ENCODE assay signal across 10 cellular contexts in genomic region chr17:81032641-81033422, GRCh38. TPM values are rescaled to one million over a fixed set of nuclear protein-coding genes. Genes with fewer than 3 reads are reported as not detected.
DNase-seq lines count a peak whose midpoint lies in the region; ATAC-seq and TF ChIP-seq lines count a peak whose summit lies in the region.
"Had no signal": no experiment of that assay in that cellular context is flagged by ENCODE, and none has a peak within 500 bp of the region (broad histone marks: within the 10 kb centered on the region; RNA-seq: fewer than 3 reads in every experiment).

No MANE protein-coding gene starts in this region.

- CTCF ChIA-PET in PC-3 (lab: Charles Lee): no interaction called here

- no peaks in the 10 kb centered on the region for H3F3A ChIP-seq in PC-3 (ENCODE audit: low read length, unreplicated experiment)

- POLR2A ChIA-PET in PC-3 (lab: Charles Lee; ENCODE audit: unreplicated experiment): no interaction called here

- H3K9ac ChIP-seq in PC-3 (ENCODE audit: low read length): no peak overlapping the region

- no peaks in the 10 kb centered on the region for H3K27me3 Mint-ChIP-seq in activated naive CD4-positive, alpha-beta T cell treated with anti-CD3 and anti-CD28 coated beads, Interleukin-2, amount 50 U/mL, for 24 hours

- no peak overlapping the region for H3K27ac Mint-ChIP-seq in activated naive CD4-positive, alpha-beta T cell treated with anti-CD3 and anti-CD28 coated beads, Interleukin-2, amount 50 U/mL, for 24 hours
- H3K27ac Mint-ChIP-seq in stimulated activated effector memory CD8-positive, alpha-beta T cell treated with anti-CD3 and anti-CD28 coated beads, Interleukin-12 subunit alpha, Interleukin-12 subunit beta, amount 100 ng/mL, for 72 hours: no peak overlapping the region

- H3K9me2 ChIP-seq in PC-3 (replicated peaks; ENCODE audit: low read length) (no peaks in the 10 kb centered on the region), hepatocyte (replicated peaks; ENCODE audit: insufficient read depth) (no peaks in the 10 kb centered on the region)

- H3K36me3 ChIP-seq in PC-3 (ENCODE audit: low read depth, low read length): no peaks in the 10 kb centered on the region
- no peaks in the 10 kb centered on the region for H3K36me3 ChIP-seq in hepatocyte (replicated peaks; ENCODE audit: insufficient read depth, low read depth)
- H3K36me3 ChIP-seq: SJCRH30 had no signal

- H2AFZ ChIP-seq in PC-3 (ENCODE audit: low read length): no peak overlapping the region
- no peak overlapping the region for H2AFZ ChIP-seq in hepatocyte

- intact Hi-C loops in PC-3 (cut with micrococcal nuclease): no loop called here

- ATAC-seq in PC-3: no peak
- ATAC-seq in stimulated activated effector memory CD8-positive, alpha-beta T cell treated with anti-CD3 and anti-CD28 coated beads, Interleukin-12 subunit alpha, Interleukin-12 subunit beta, amount 100 ng/mL, for 72 hours: no peak
- no peak for ATAC-seq in GM18867 (IDR thresholded peaks at IDR 0.05; ENCODE audit: unreplicated experiment)
- ATAC-seq: left lobe of liver had no signal

- TF ChIP-seq CTCF in PC-3 (conservative IDR thresholded peaks at IDR 0.05; ENCODE audit: low read depth, low read length): no peak
- TF ChIP-seq CTCF in hepatocyte (IDR thresholded peaks at IDR 0.05; ENCODE audit: poor library complexity): no peak

- peaks cover 2% of the 10 kb centered on the region for H3K36me3 Mint-ChIP-seq in activated naive CD4-positive, alpha-beta T cell treated with anti-CD3 and anti-CD28 coated beads, Interleukin-2, amount 50 U/mL, for 24 hours
- peaks cover 6% of the 10 kb centered on the region for H3K36me3 Mint-ChIP-seq in stimulated activated effector memory CD8-positive, alpha-beta T cell treated with anti-CD3 and anti-CD28 coated beads, Interleukin-12 subunit alpha, Interleukin-12 subunit beta, amount 100 ng/mL, for 72 hours

- H3K4me1 ChIP-seq in PC-3 (ENCODE audit: insufficient read depth, low read length): peaks cover 19% of the 10 kb centered on the region
- H3K4me1 ChIP-seq in hepatocyte (ENCODE audit: insufficient read depth): peaks cover 26% of the 10 kb centered on the region

- H3K4me2 ChIP-seq in PC-3 (ENCODE audit: low read length) (peak overlapping the region; percentile 99), hepatocyte (peak overlapping the region; percentile 96)

- peak overlapping the region; percentile 83 for H3K4me3 Mint-ChIP-seq in activated naive CD4-positive, alpha-beta T cell treated with anti-CD3 and anti-CD28 coated beads, Interleukin-2, amount 50 U/mL, for 24 hours
- peak overlapping the region; percentile 69 for H3K4me3 Mint-ChIP-seq in stimulated activated effector memory CD8-positive, alpha-beta T cell treated with anti-CD3 and anti-CD28 coated beads, Interleukin-12 subunit alpha, Interleukin-12 subunit beta, amount 100 ng/mL, for 72 hours

- no peaks in the 10 kb centered on the region for H3K9me3 Mint-ChIP-seq in activated naive CD4-positive, alpha-beta T cell treated with anti-CD3 and anti-CD28 coated beads, Interleukin-2, amount 50 U/mL, for 24 hours
- H3K9me3 Mint-ChIP-seq in stimulated activated effector memory CD8-positive, alpha-beta T cell treated with anti-CD3 and anti-CD28 coated beads, Interleukin-12 subunit alpha, Interleukin-12 subunit beta, amount 100 ng/mL, for 72 hours: no peaks in the 10 kb centered on the region

- H3K4me3 ChIP-seq in PC-3 (ENCODE audit: low read length): peak overlapping the region; percentile 89; the same call in 1 of the 2 replicates
- no peak overlapping the region for H3K4me3 ChIP-seq in hepatocyte
- H3K4me3 ChIP-seq: SJCRH30 had no signal

- peaks cover 21% of the 10 kb centered on the region for H3K4me1 Mint-ChIP-seq in activated naive CD4-positive, alpha-beta T cell treated with anti-CD3 and anti-CD28 coated beads, Interleukin-2, amount 50 U/mL, for 24 hours
- H3K4me1 Mint-ChIP-seq in stimulated activated effector memory CD8-positive, alpha-beta T cell treated with anti-CD3 and anti-CD28 coated beads, Interleukin-12 subunit alpha, Interleukin-12 subunit beta, amount 100 ng/mL, for 72 hours: peaks cover 33% of the 10 kb centered on the region

- H3K79me2 ChIP-seq in PC-3 (ENCODE audit: low read length): peaks cover 30% of the 10 kb centered on the region
- H3K79me2 ChIP-seq in hepatocyte: peaks cover 23% of the 10 kb centered on the region

- H3K27me3 ChIP-seq in PC-3 (ENCODE audit: low read length) (no peaks in the 10 kb centered on the region), hepatocyte (no peaks in the 10 kb centered on the region)

- no TSS peak for BruUV-seq in PC-3 (replicated peaks; lab: Mats Ljungman, UMichigan)

- H4K20me1 ChIP-seq in PC-3 (ENCODE audit: low read length) (peaks cover 20% of the 10 kb centered on the region), hepatocyte (ENCODE audit: insufficient read depth, poor library complexity, severe bottlenecking) (peaks cover 13% of the 10 kb centered on the region)

- 94% methylated on average over 33 of the region's 33 CpGs for WGBS in hepatocyte (ENCODE audit: low lambda C conversion rate, missing lambda C conversion rate)

- no peak overlapping the region for H3K27ac ChIP-seq in PC-3 (ENCODE audit: low read length)
- H3K27ac ChIP-seq in hepatocyte: no peak overlapping the region
- H3K27ac ChIP-seq: SJCRH30 had no signal

- H3K9me3 ChIP-seq in PC-3 (ENCODE audit: low read length) (no peaks in the 10 kb centered on the region), hepatocyte (ENCODE audit: low read depth) (no peaks in the 10 kb centered on the region)
- H3K9me3 ChIP-seq: SJCRH30 had no signal

- DNase-seq in activated naive CD4-positive, alpha-beta T cell (lab: John Stamatoyannopoulos, UW): no peak
- DNase-seq in PC-3 (no peak), hepatocyte (ENCODE audit: low spot score) (no peak), H4 (ENCODE audit: low spot score) (no peak), COLO668 (lab: John Stamatoyannopoulos, UW; ENCODE audit: unreplicated experiment) (no peak)
- DNase-seq in stimulated activated effector memory CD8-positive, alpha-beta T cell treated with anti-CD3 and anti-CD28 coated beads, Interleukin-12 subunit alpha, Interleukin-12 subunit beta, amount 100 ng/mL, for 72 hours (ENCODE audit: low spot score in 2 of 2): no peak
- DNase-seq: SJCRH30 had no signal

RNA-seq across cellular contexts. Expression of gene BAIAP2, which starts 2.1 kb away (rescaled TPM):
- total RNA-seq in PC-3 (2014; rRNA removed) (50.9 and 56.9 TPM in 2 replicates), hepatocyte (15.8 and 27.1 TPM in 2 replicates)
- 49.7 and 60.0 TPM in 2 replicates for polyA plus RNA-seq in hepatocyte
- 42.4 and 47.7 TPM in 2 replicates for total RNA-seq in H4 (2014; rRNA removed; shearing (Covaris generic))

RNA-seq across cellular contexts. Expression of gene CHMP6, which starts 41.2 kb away (rescaled TPM):
- total RNA-seq in PC-3 (2014; rRNA removed) (26.1 and 33.0 TPM in 2 replicates), hepatocyte (16.9 and 27.8 TPM in 2 replicates)
- polyA plus RNA-seq in hepatocyte: 30.8 and 38.3 TPM in 2 replicates
- 19.7 and 21.4 TPM in 2 replicates for total RNA-seq in H4 (2014; rRNA removed; shearing (Covaris generic))
